ENCODE assay signal across 8 cellular contexts in genomic region chr11:65112226-65112550, GRCh38. TPM values are rescaled to one million over a fixed set of nuclear protein-coding genes. Genes with fewer than 3 reads are reported as not detected.
DNase-seq lines count a peak whose midpoint lies in the region; ATAC-seq and TF ChIP-seq lines count a peak whose summit lies in the region.

No MANE protein-coding gene starts in this region.

- H3K4me3 Mint-ChIP-seq in CD4-positive, alpha-beta T cell: peak overlapping the region; percentile 95
- peak overlapping the region; percentile 89 for H3K4me3 Mint-ChIP-seq in endodermal cell

- no peak for TF ChIP-seq CTCF in CD4-positive, alpha-beta T cell (IDR thresholded peaks at IDR 0.05)
- TF ChIP-seq CTCF in endodermal cell (conservative IDR thresholded peaks at IDR 0.05): no peak

- H3K36me3 ChIP-seq in endodermal cell (ENCODE audit: control insufficient read depth, insufficient read depth, low read length) (peaks cover 28% of the 10 kb centered on the region), neuron (ENCODE audit: insufficient read depth, low read length) (peaks cover 31% of the 10 kb centered on the region)

- DNase-seq in CD4-positive, alpha-beta T cell: peak in 1 of 10 experiments; percentile 31
- peak; percentile 71 for DNase-seq in NCI-H69 (lab: John Stamatoyannopoulos, UW)
- peak; percentile 80 for DNase-seq in endodermal cell
- DNase-seq in epidermal melanocyte (ENCODE audit: insufficient read length, low spot score): no peak
- no peak for DNase-seq in posterior cingulate gyrus
- DNase-seq in AML-193 (lab: John Stamatoyannopoulos, UW): no peak

- no peaks in the 10 kb centered on the region for H3K27me3 ChIP-seq in CD4-positive, alpha-beta T cell (ENCODE audit: control insufficient read depth, insufficient read depth, low read length)
- H3K27me3 ChIP-seq in endodermal cell (ENCODE audit: control insufficient read depth, insufficient read depth, low read length, poor library complexity, severe bottlenecking) (no peaks in the 10 kb centered on the region), neuron (ENCODE audit: insufficient read depth, low read length) (no peaks in the 10 kb centered on the region)

- CTCF ChIA-PET in CD4-positive, alpha-beta T cell (lab: Charles Lee): interaction anchor here (1.3 to 4.1 kb wide), 6 partner anchors 9 to 98 kb away, joined by 3 to 58 read pairs (median 10); partner anchors contain the start of genes ARL2, CAPN1, FAU and MRPL49

- H3K9me3 ChIP-seq in CD4-positive, alpha-beta T cell (ENCODE audit: control insufficient read depth, low read length): no peaks in the 10 kb centered on the region
- no peaks in the 10 kb centered on the region for H3K9me3 ChIP-seq in endodermal cell (ENCODE audit: control insufficient read depth, low read length)
- no peaks in the 10 kb centered on the region for H3K9me3 ChIP-seq in neuron (ENCODE audit: low read length)

- peaks cover 36% of the 10 kb centered on the region for H3K4me1 Mint-ChIP-seq in CD4-positive, alpha-beta T cell (ENCODE audit: low read depth)
- H3K4me1 Mint-ChIP-seq in endodermal cell: peaks cover 6% of the 10 kb centered on the region

- no peaks in the 10 kb centered on the region for H3K9me3 Mint-ChIP-seq in CD4-positive, alpha-beta T cell
- no peaks in the 10 kb centered on the region for H3K9me3 Mint-ChIP-seq in endodermal cell

- H3K4me1 ChIP-seq in endodermal cell (ENCODE audit: control insufficient read depth, insufficient read depth, low read length): peaks cover 8% of the 10 kb centered on the region
- peaks cover 47% of the 10 kb centered on the region for H3K4me1 ChIP-seq in neuron (ENCODE audit: insufficient read depth, low read length)

- peak overlapping the region; percentile 92 for H3K27ac Mint-ChIP-seq in CD4-positive, alpha-beta T cell
- H3K27ac Mint-ChIP-seq in endodermal cell: peak overlapping the region; percentile 92

- ATAC-seq in CD4-positive, alpha-beta T cell (ENCODE audit: poor library complexity): peak; percentile 1
- ATAC-seq in GM21576 (IDR thresholded peaks at IDR 0.05; ENCODE audit: unreplicated experiment): no peak

- POLR2A ChIA-PET in CD4-positive, alpha-beta T cell (lab: Charles Lee): interaction anchor here (0.8 to 6.5 kb wide), 16 partner anchors 9 to 460 kb away, joined by 3 to 91 read pairs (median 6); partner anchors contain the start of genes CDC42EP2, CDCA5, FAM89B and FAU

- H3K4me3 ChIP-seq in endodermal cell (ENCODE audit: low read length): peak overlapping the region; percentile 87
- H3K4me3 ChIP-seq in neuron (ENCODE audit: low read length): peak overlapping the region; percentile 95

- H3K9ac ChIP-seq in endodermal cell (ENCODE audit: extremely low read depth, low read length, poor library complexity, severe bottlenecking): peak overlapping the region; percentile 60

- 0 to 3% methylated on average over 8 to 28 of the region's 28 CpGs for WGBS in endodermal cell (ENCODE audit: insufficient coverage in 1 of 2, insufficient read length in 1 of 2), 2 experiments

- no peaks in the 10 kb centered on the region for H3K27me3 Mint-ChIP-seq in CD4-positive, alpha-beta T cell
- no peaks in the 10 kb centered on the region for H3K27me3 Mint-ChIP-seq in endodermal cell (ENCODE audit: insufficient read depth)

- peaks cover 30% of the 10 kb centered on the region for H3K36me3 Mint-ChIP-seq in CD4-positive, alpha-beta T cell (ENCODE audit: low read depth)
- H3K36me3 Mint-ChIP-seq in endodermal cell (ENCODE audit: low read depth): peaks cover 5% of the 10 kb centered on the region

- peak overlapping the region; percentile 68 for H3K27ac ChIP-seq in CD4-positive, alpha-beta T cell (ENCODE audit: low read depth, low read length)
- H3K27ac ChIP-seq in endodermal cell (ENCODE audit: low read depth, low read length): peak overlapping the region; percentile 84

- H2AFZ ChIP-seq in neuron (ENCODE audit: low read depth, low read length): no peak overlapping the region

- intact Hi-C loops in CD4-positive, alpha-beta T cell (cut with DNase I, micrococcal nuclease): loop anchor here (2.0 to 10.0 kb wide), 3 partner anchors 69 to 413 kb away; partner anchors contain the start of genes CAPN1 (in 1 of the 2), MAP4K2 (in 1 of the 2) and SCYL1 (in 1 of the 2)
- intact Hi-C loops in posterior cingulate gyrus (cut with DNase I): loop anchor here (5.0 to 10.0 kb wide), 2 partner anchors 85 to 187 kb away; partner anchors contain the start of genes PPP2R5B and SNX15

RNA-seq across cellular contexts. Expression of gene TM7SF2, which starts 0.5 kb away (rescaled TPM):
- total RNA-seq in CD4-positive, alpha-beta T cell: 10 to 100 TPM; 20.0 to 20.4 TPM
- 100 to 1,000 TPM in 1 of 2 donors, 10 to 100 TPM in 1; 97.9 to 108 TPM for total RNA-seq in endodermal cell
- 75.3 TPM for polyA plus RNA-seq in endodermal cell (2013, experiment 1 of 2)
- polyA plus RNA-seq in endodermal cell (2013, experiment 2 of 2): 70.5 TPM

RNA-seq across cellular contexts. Expression of gene ZNHIT2, which starts 5.3 kb away (rescaled TPM):
- 1 to 10 TPM; 9.0 to 9.5 TPM for total RNA-seq in CD4-positive, alpha-beta T cell
- 10 to 100 TPM; 11.0 to 11.8 TPM for total RNA-seq in endodermal cell
- 6.0 TPM for polyA plus RNA-seq in endodermal cell (2013, experiment 1 of 2)
- polyA plus RNA-seq in endodermal cell (2013, experiment 2 of 2): 5.4 TPM

RNA-seq across cellular contexts. Expression of gene FAU, which starts 9.7 kb away (rescaled TPM):
- total RNA-seq in CD4-positive, alpha-beta T cell: 1,000 to 10,000 TPM; 1,937 to 1,976 TPM
- 100 to 1,000 TPM; 774 to 802 TPM for total RNA-seq in endodermal cell
- 857 TPM for polyA plus RNA-seq in endodermal cell (2013, experiment 1 of 2)
- polyA plus RNA-seq in endodermal cell (2013, experiment 2 of 2): 794 TPM

RNA-seq across cellular contexts. Expression of gene MRPL49, which starts 9.9 kb away (rescaled TPM):
- total RNA-seq in CD4-positive, alpha-beta T cell: 10 to 100 TPM; 53.0 to 53.3 TPM
- total RNA-seq in endodermal cell: 10 to 100 TPM; 53.9 to 56.6 TPM
- polyA plus RNA-seq in endodermal cell (2013, experiment 1 of 2): 37.3 TPM
- 36.6 TPM for polyA plus RNA-seq in endodermal cell (2013, experiment 2 of 2)

RNA-seq across cellular contexts. Expression of gene VPS51, which starts 16.2 kb away (rescaled TPM):
- total RNA-seq in CD4-positive, alpha-beta T cell: 100 to 1,000 TPM; 243 to 246 TPM
- total RNA-seq in endodermal cell: 100 to 1,000 TPM; 107 to 113 TPM
- polyA plus RNA-seq in endodermal cell (2013, experiment 1 of 2): 67.1 TPM
- polyA plus RNA-seq in endodermal cell (2013, experiment 2 of 2): 64.7 TPM

Comparison
In these comparisons a context has a peak if more than half of its experiments do, and no peak if none do; other contexts are left out.
1. DNase-seq: peak in NCI-H69 (single experiment) and endodermal cell (single experiment); none in epidermal melanocyte (single experiment), posterior cingulate gyrus (0 of 10) and AML-193 (0 of 2).
2. RNA of gene TM7SF2, which starts 0.5 kb away (total RNA-seq): 97.9 to 108 TPM in endodermal cell; 20.0 to 20.4 TPM in CD4-positive, alpha-beta T cell; every median in the first group is over 4 times any median in the second.